13 cellular contexts compared by ENCODE assay signal in the genomic region with DNA sequence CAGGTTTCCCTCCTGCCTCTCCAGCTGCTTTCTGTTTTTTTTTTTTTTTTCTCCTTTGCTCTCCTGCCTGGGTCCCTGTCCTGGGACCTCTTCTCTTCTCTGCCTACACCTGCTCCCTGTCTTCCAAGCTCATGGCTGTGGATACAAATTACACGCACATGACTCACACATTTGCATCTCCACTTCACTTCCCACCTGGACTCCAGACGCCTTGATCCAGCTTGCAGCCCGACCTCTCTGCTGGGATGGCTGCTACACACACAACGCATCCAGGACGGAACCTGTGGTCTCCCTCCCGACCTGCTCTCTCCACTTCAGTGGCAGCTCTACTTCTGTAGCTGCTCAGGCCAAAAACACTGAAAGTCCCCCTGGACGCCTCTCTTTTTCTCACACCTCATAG.
DNase-seq lines count a peak whose midpoint lies in the region; ATAC-seq lines count a peak whose summit lies in the region.
"Had no signal": no experiment of that assay in that cellular context is flagged by ENCODE, and none has a peak within 500 bp of the region (broad histone marks: within the 10 kb centered on the region; RNA-seq: fewer than 3 reads in every experiment).

No MANE protein-coding gene starts in this region.

- DNase-seq in NCI-H146 (lab: John Stamatoyannopoulos, UW), result peak; percentile 14
- no peak for DNase-seq in NCI-H146 treated with DMSO at 0.1 percent for 48 hours (lab: John Stamatoyannopoulos, UW; ENCODE audit: unreplicated experiment)
- DNase-seq in DMS79 treated with DMSO at 0.1 percent for 48 hours (lab: John Stamatoyannopoulos, UW), result peak; percentile 87
- DNase-seq in NCI-H526 (lab: John Stamatoyannopoulos, UW), result peak; percentile 87
- DNase-seq in kidney tubule cell (ENCODE audit: low spot score), result peak; percentile 36
- no peak for DNase-seq in hippocampal formation (lab: John Stamatoyannopoulos, UW)
- DNase-seq: IMR-90, Kasumi-1, NCI-H1105 treated with DMSO at 0.1 percent for 48 hours, NCI-H748 treated with DMSO at 0.1 percent for 48 hours, SK-N-SH had no signal

- ATAC-seq in GM18870 (IDR thresholded peaks at IDR 0.05; ENCODE audit: unreplicated experiment) (no peak), GM19328 (IDR thresholded peaks at IDR 0.05; ENCODE audit: unreplicated experiment) (no peak)

Comparison
In these comparisons a context has a peak if more than half of its experiments do, and no peak if none do; other contexts are left out.
1. DNase-seq: peak in NCI-H146 (single experiment), DMS79 treated with DMSO at 0.1 percent for 48 hours (single experiment), NCI-H526 (2 of 2) and kidney tubule cell (single experiment); none in NCI-H146 treated with DMSO at 0.1 percent for 48 hours (single experiment) and hippocampal formation (0 of 2).